Comparison of ENCODE assay signal across 1 cellular context in the genomic region with DNA sequence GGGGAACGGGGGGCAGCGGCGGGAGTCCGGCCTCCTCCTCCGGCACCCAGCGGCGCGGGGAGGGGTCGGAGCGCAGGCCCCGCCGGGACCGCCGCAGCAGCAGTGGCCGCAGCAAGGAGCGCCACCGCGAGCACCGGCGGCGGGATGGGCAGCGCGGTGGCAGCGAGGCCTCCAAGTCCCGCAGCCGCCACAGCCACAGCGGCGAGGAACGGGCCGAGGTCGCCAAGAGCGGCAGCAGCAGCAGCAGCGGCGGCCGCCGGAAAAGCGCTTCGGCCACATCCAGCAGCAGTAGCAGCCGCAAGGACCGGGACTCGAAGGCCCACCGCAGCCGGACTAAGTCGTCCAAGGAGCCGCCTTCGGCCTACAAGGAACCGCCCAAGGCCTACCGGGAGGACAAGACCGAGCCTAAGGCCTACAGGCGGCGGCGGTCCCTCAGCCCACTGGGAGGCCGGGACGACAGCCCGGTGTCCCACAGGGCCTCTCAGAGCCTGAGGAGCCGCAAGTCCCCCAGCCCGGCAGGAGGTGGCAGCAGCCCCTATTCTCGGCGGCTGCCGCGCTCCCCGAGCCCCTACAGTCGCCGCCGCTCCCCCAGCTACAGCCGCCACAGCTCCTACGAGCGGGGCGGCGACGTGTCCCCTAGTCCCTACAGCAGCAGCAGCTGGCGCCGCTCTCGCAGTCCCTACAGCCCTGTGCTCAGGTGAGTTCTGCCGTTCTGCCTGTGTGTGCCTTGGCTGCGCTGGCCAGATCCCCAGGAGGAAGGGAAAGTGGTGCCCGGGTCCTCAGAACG.
A peak's percentile ranks its signal among the peaks of the same experiment; 100 is the strongest.
TF ChIP-seq lines count a peak whose summit lies in the region.

No MANE protein-coding gene starts in this region.

TF ChIP-seq in HepG2, 621 proteins besides CTCF, POLR2A, EP300 and RAD21 (continued from another document and continues in another):
- TF ChIP-seq, protein P1, sequence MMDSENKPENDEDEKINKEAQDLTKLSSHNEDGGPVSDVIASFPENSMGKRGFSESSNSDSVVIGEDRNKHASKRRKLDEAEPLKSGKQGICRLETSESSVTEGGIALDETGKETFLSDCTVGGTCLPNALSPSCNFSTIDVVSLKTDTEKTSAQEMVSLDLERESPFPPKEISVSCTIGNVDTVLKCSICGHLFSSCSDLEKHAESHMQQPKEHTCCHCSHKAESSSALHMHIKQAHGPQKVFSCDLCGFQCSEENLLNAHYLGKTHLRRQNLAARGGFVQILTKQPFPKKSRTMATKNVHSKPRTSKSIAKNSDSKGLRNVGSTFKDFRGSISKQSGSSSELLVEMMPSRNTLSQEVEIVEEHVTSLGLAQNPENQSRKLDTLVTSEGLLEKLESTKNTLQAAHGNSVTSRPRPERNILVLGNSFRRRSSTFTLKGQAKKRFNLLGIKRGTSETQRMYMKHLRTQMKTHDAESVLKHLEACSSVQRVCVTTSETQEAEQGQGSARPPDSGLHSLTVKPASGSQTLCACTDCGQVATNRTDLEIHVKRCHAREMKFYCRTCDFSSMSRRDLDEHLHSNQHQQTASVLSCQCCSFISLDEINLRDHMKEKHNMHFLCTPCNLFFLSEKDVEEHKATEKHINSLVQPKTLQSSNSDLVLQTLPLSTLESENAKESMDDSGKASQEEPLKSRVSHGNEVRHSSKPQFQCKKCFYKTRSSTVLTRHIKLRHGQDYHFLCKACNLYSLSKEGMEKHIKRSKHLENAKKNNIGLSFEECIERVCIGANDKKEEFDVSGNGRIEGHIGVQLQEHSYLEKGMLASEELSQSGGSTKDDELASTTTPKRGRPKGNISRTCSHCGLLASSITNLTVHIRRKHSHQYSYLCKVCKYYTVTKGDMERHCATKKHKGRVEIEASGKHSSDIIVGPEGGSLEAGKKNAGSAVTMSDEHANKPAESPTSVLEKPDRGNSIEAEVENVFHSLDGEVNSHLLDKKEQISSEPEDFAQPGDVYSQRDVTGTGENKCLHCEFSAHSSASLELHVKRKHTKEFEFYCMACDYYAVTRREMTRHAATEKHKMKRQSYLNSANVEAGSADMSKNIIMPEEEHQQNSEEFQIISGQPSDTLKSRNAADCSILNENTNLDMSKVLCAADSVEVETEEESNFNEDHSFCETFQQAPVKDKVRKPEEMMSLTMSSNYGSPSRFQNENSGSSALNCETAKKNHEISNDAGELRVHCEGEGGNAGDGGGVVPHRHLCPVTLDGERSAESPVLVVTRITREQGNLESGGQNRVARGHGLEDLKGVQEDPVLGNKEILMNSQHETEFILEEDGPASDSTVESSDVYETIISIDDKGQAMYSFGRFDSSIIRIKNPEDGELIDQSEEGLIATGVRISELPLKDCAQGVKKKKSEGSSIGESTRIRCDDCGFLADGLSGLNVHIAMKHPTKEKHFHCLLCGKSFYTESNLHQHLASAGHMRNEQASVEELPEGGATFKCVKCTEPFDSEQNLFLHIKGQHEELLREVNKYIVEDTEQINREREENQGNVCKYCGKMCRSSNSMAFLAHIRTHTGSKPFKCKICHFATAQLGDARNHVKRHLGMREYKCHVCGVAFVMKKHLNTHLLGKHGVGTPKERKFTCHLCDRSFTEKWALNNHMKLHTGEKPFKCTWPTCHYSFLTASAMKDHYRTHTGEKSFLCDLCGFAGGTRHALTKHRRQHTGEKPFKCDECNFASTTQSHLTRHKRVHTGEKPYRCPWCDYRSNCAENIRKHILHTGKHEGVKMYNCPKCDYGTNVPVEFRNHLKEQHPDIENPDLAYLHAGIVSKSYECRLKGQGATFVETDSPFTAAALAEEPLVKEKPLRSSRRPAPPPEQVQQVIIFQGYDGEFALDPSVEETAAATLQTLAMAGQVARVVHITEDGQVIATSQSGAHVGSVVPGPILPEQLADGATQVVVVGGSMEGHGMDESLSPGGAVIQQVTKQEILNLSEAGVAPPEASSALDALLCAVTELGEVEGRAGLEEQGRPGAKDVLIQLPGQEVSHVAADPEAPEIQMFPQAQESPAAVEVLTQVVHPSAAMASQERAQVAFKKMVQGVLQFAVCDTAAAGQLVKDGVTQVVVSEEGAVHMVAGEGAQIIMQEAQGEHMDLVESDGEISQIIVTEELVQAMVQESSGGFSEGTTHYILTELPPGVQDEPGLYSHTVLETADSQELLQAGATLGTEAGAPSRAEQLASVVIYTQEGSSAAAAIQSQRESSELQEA (CRISPR knock-in tag; IDR thresholded peaks at IDR 0.05; ENCODE audit: not compliant biosample characterization), result peak; percentile 45
- TF ChIP-seq ZNF776 (CRISPR knock-in tag; IDR thresholded peaks at IDR 0.05) (no peak), HOXA5 (CRISPR knock-in tag; IDR thresholded peaks at IDR 0.05) (0 out of 2 replicates have a peak, but pooled peaks have one; percentile 28), WIZ (CRISPR knock-in tag; IDR thresholded peaks at IDR 0.05) (no peak), ZNF230 (CRISPR knock-in tag; IDR thresholded peaks at IDR 0.05) (0 out of 2 replicates have a peak, but pooled peaks have one; percentile 65), SCMH1 (CRISPR knock-in tag; IDR thresholded peaks at IDR 0.05; ENCODE audit: borderline replicate concordance) (no peak), ZNF616 (CRISPR knock-in tag; IDR thresholded peaks at IDR 0.05; ENCODE audit: low read depth) (no peak), ARNT (IDR thresholded peaks at IDR 0.05) (no peak), AHR (CRISPR knock-in tag; IDR thresholded peaks at IDR 0.05) (peak; percentile 26; the same call in 1 of the 2 replicates), TCF12 (IDR thresholded peaks at IDR 0.05) (no peak), TCF12 (CRISPR knock-in tag; IDR thresholded peaks at IDR 0.05) (peak; percentile 65; the same call in 1 of the 2 replicates), ZMAT3 (CRISPR knock-in tag; conservative IDR thresholded peaks at IDR 0.05) (no peak), RFXAP (CRISPR knock-in tag; IDR thresholded peaks at IDR 0.05; ENCODE audit: borderline replicate concordance) (peak; percentile 54; the same call in 1 of the 2 replicates), MZF1 (CRISPR knock-in tag; IDR thresholded peaks at IDR 0.05; ENCODE audit: borderline replicate concordance) (no peak), ZNF501 (CRISPR knock-in tag; IDR thresholded peaks at IDR 0.05) (peak; percentile 49; the same call in 1 of the 2 replicates), ZNF333 (CRISPR knock-in tag; IDR thresholded peaks at IDR 0.05; ENCODE audit: borderline replicate concordance) (peak; percentile 65; the same call in 1 of the 2 replicates), ZNF83 (CRISPR knock-in tag; IDR thresholded peaks at IDR 0.05; ENCODE audit: borderline replicate concordance) (no peak), ZNF441 (CRISPR knock-in tag; IDR thresholded peaks at IDR 0.05; ENCODE audit: borderline replicate concordance) (no peak; the same call in 1 of the 2 replicates), REXO4 (CRISPR knock-in tag; IDR thresholded peaks at IDR 0.05; ENCODE audit: borderline replicate concordance) (no peak), FOXJ3 (CRISPR knock-in tag; IDR thresholded peaks at IDR 0.05; ENCODE audit: borderline replicate concordance) (no peak), CC2D1A (CRISPR knock-in tag; IDR thresholded peaks at IDR 0.05) (no peak), ZFP82 (CRISPR knock-in tag; IDR thresholded peaks at IDR 0.05; ENCODE audit: borderline replicate concordance) (no peak), KLF16 (CRISPR knock-in tag; IDR thresholded peaks at IDR 0.05) (no peak), ZSCAN9 (CRISPR knock-in tag; IDR thresholded peaks at IDR 0.05; ENCODE audit: borderline replicate concordance) (no peak), FOXM1 (CRISPR knock-in tag; IDR thresholded peaks at IDR 0.05) (no peak), POLR2AphosphoS5 (IDR thresholded peaks at IDR 0.05; ENCODE audit: low read depth, low read length) (0 out of 2 replicates have a peak, but pooled peaks have one; percentile 24), ZNF510 (CRISPR knock-in tag; IDR thresholded peaks at IDR 0.05; ENCODE audit: low read depth) (0 out of 2 replicates have a peak, but pooled peaks have one; percentile 52), KLF15 (CRISPR knock-in tag; IDR thresholded peaks at IDR 0.05; ENCODE audit: borderline replicate concordance) (no peak), SNAPC2 (CRISPR knock-in tag; IDR thresholded peaks at IDR 0.05) (no peak)
- TF ChIP-seq, protein P2, sequence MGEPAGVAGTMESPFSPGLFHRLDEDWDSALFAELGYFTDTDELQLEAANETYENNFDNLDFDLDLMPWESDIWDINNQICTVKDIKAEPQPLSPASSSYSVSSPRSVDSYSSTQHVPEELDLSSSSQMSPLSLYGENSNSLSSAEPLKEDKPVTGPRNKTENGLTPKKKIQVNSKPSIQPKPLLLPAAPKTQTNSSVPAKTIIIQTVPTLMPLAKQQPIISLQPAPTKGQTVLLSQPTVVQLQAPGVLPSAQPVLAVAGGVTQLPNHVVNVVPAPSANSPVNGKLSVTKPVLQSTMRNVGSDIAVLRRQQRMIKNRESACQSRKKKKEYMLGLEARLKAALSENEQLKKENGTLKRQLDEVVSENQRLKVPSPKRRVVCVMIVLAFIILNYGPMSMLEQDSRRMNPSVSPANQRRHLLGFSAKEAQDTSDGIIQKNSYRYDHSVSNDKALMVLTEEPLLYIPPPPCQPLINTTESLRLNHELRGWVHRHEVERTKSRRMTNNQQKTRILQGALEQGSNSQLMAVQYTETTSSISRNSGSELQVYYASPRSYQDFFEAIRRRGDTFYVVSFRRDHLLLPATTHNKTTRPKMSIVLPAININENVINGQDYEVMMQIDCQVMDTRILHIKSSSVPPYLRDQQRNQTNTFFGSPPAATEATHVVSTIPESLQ (CRISPR knock-in tag; conservative IDR thresholded peaks at IDR 0.05), result no peak
- TF ChIP-seq, protein P3, sequence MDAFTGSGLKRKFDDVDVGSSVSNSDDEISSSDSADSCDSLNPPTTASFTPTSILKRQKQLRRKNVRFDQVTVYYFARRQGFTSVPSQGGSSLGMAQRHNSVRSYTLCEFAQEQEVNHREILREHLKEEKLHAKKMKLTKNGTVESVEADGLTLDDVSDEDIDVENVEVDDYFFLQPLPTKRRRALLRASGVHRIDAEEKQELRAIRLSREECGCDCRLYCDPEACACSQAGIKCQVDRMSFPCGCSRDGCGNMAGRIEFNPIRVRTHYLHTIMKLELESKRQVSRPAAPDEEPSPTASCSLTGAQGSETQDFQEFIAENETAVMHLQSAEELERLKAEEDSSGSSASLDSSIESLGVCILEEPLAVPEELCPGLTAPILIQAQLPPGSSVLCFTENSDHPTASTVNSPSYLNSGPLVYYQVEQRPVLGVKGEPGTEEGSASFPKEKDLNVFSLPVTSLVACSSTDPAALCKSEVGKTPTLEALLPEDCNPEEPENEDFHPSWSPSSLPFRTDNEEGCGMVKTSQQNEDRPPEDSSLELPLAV (CRISPR knock-in tag; conservative IDR thresholded peaks at IDR 0.05; ENCODE audit: low read depth), result no peak
- TF ChIP-seq, protein P4, sequence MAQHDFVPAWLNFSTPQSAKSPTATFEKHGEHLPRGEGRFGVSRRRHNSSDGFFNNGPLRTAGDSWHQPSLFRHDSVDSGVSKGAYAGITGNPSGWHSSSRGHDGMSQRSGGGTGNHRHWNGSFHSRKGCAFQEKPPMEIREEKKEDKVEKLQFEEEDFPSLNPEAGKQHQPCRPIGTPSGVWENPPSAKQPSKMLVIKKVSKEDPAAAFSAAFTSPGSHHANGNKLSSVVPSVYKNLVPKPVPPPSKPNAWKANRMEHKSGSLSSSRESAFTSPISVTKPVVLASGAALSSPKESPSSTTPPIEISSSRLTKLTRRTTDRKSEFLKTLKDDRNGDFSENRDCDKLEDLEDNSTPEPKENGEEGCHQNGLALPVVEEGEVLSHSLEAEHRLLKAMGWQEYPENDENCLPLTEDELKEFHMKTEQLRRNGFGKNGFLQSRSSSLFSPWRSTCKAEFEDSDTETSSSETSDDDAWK (CRISPR knock-in tag; IDR thresholded peaks at IDR 0.05), result no peak
- TF ChIP-seq, protein P5, sequence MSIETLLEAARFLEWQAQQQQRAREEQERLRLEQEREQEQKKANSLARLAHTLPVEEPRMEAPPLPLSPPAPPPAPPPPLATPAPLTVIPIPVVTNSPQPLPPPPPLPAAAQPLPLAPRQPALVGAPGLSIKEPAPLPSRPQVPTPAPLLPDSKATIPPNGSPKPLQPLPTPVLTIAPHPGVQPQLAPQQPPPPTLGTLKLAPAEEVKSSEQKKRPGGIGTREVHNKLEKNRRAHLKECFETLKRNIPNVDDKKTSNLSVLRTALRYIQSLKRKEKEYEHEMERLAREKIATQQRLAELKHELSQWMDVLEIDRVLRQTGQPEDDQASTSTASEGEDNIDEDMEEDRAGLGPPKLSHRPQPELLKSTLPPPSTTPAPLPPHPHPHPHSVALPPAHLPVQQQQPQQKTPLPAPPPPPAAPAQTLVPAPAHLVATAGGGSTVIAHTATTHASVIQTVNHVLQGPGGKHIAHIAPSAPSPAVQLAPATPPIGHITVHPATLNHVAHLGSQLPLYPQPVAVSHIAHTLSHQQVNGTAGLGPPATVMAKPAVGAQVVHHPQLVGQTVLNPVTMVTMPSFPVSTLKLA (IDR thresholded peaks at IDR 0.05), result no peak
- TF ChIP-seq, protein P6, sequence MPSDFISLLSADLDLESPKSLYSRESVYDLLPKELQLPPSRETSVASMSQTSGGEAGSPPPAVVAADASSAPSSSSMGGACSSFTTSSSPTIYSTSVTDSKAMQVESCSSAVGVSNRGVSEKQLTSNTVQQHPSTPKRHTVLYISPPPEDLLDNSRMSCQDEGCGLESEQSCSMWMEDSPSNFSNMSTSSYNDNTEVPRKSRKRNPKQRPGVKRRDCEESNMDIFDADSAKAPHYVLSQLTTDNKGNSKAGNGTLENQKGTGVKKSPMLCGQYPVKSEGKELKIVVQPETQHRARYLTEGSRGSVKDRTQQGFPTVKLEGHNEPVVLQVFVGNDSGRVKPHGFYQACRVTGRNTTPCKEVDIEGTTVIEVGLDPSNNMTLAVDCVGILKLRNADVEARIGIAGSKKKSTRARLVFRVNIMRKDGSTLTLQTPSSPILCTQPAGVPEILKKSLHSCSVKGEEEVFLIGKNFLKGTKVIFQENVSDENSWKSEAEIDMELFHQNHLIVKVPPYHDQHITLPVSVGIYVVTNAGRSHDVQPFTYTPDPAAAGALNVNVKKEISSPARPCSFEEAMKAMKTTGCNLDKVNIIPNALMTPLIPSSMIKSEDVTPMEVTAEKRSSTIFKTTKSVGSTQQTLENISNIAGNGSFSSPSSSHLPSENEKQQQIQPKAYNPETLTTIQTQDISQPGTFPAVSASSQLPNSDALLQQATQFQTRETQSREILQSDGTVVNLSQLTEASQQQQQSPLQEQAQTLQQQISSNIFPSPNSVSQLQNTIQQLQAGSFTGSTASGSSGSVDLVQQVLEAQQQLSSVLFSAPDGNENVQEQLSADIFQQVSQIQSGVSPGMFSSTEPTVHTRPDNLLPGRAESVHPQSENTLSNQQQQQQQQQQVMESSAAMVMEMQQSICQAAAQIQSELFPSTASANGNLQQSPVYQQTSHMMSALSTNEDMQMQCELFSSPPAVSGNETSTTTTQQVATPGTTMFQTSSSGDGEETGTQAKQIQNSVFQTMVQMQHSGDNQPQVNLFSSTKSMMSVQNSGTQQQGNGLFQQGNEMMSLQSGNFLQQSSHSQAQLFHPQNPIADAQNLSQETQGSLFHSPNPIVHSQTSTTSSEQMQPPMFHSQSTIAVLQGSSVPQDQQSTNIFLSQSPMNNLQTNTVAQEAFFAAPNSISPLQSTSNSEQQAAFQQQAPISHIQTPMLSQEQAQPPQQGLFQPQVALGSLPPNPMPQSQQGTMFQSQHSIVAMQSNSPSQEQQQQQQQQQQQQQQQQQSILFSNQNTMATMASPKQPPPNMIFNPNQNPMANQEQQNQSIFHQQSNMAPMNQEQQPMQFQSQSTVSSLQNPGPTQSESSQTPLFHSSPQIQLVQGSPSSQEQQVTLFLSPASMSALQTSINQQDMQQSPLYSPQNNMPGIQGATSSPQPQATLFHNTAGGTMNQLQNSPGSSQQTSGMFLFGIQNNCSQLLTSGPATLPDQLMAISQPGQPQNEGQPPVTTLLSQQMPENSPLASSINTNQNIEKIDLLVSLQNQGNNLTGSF (CRISPR knock-in tag; IDR thresholded peaks at IDR 0.05), result 0 out of 2 replicates have a peak, but pooled peaks have one; percentile 47
